In genomic region chr7:35555934-35556333, GRCh38 we compare ENCODE assay signal across 22 cellular contexts.
A peak's percentile ranks its signal among the peaks of the same experiment; 100 is the strongest.
DNase-seq lines count a peak whose midpoint lies in the region; ATAC-seq, FAIRE-seq and TF ChIP-seq lines count a peak whose summit lies in the region.
"Had no signal": no experiment of that assay in that cellular context is flagged by ENCODE, and none has a peak within 500 bp of the region (broad histone marks: within the 10 kb centered on the region; RNA-seq: fewer than 3 reads in every experiment).

No MANE protein-coding gene starts in this region.

- no peak for TF ChIP-seq CTCF in A549 (IDR thresholded peaks at IDR 0.05)
- TF ChIP-seq CTCF in keratinocyte (optimal IDR thresholded peaks at IDR 0.05 in 1 of 3, IDR thresholded peaks at IDR 0.05 in 1 of 3, conservative IDR thresholded peaks at IDR 0.05 in 1 of 3; ENCODE audit: extremely low read depth in 1 of 3, insufficient read depth in 2 of 3, low read length in 3 of 3) = no peak
- TF ChIP-seq CTCF in suprapubic skin (IDR thresholded peaks at IDR 0.05) = no peak

- TF ChIP-seq EP300 in A549 (IDR thresholded peaks at IDR 0.05) (no peak), suprapubic skin (IDR thresholded peaks at IDR 0.05) (no peak)

- POLR2A ChIA-PET in A549 (lab: Yijun Ruan, JAX) = no interaction called here

- no peaks in the 10 kb centered on the region for H3K9me3 ChIP-seq in A549
- H3K9me3 ChIP-seq in keratinocyte (ENCODE audit: control insufficient read depth, low read depth, low read length) = no peaks in the 10 kb centered on the region
- H3K9me3 ChIP-seq in suprapubic skin = no peaks in the 10 kb centered on the region
- H3K9me3 ChIP-seq: neutrophil, upper lobe of right lung had no signal

- no peak overlapping the region for H2AFZ ChIP-seq in keratinocyte (ENCODE audit: control insufficient read depth, low read length)
- H2AFZ ChIP-seq: GM23338 had no signal

- H3K27ac ChIP-seq in A549 (no peak overlapping the region), keratinocyte (ENCODE audit: control insufficient read depth, insufficient read depth, low read length) (peak overlapping the region; percentile 44), suprapubic skin (no peak overlapping the region)
- H3K27ac ChIP-seq: KMS-11, neutrophil, upper lobe of right lung had no signal

- no peak for FAIRE-seq in A549 (lab: Jason Lieb, UNC)
- FAIRE-seq in keratinocyte (lab: Jason Lieb, UNC) = peak; percentile 75
- FAIRE-seq: frontal cortex had no signal

- CTCF ChIA-PET in A549 (lab: Yijun Ruan, JAX) = no interaction called here

- peak in 1 of 2 experiments; percentile 20 for DNase-seq in A549 (ENCODE audit: low read depth in 1 of 2, low spot score in 1 of 2)
- DNase-seq in HS-5 (ENCODE audit: low read depth) = peak; percentile 4
- peak; percentile 93 for DNase-seq in SW480 (ENCODE audit: low spot score)
- peak; percentile 25 for DNase-seq in keratinocyte (ENCODE audit: low read depth, low spot score)
- no peak for DNase-seq in hippocampal formation (lab: John Stamatoyannopoulos, UW)
- no peak for DNase-seq in suprapubic skin (ENCODE audit: low spot score in 2 of 2)
- no peak for DNase-seq in Kasumi-1 (lab: John Stamatoyannopoulos, UW)
- DNase-seq: activated naive CD4-positive, alpha-beta T cell treated with anti-CD3 and anti-CD28 coated beads, Interleukin-2, amount 10 ng/mL, durations not matched to agents 7 days and 5 days; CD4-positive, alpha-beta memory T cell; cortex of kidney; DMS79; NCI-H526 treated with DMSO at 0.1 percent for 48 hours; OCI-M1; stimulated activated CD4-positive, alpha-beta T cell treated with anti-CD3 and anti-CD28 coated beads, Interleukin-15, amount 100 ng/mL, for 24 hours; stimulated activated naive CD4-positive, alpha-beta T cell; upper lobe of right lung had no signal

- no peak for TF ChIP-seq RAD21 in A549 (conservative IDR thresholded peaks at IDR 0.05 in 1 of 2, IDR thresholded peaks at IDR 0.05 in 1 of 2)

- dilution Hi-C loops in keratinocyte (cut with MboI; ENCODE audit: extremely low pct_ligation_motif_present, low sequenced_read_pairs) = no loop called here

- 51% methylated on average over 4 of the region's 4 CpGs for WGBS in A549 (ENCODE audit: missing lambda C conversion rate)
- 43% methylated on average over 4 of the region's 4 CpGs for WGBS in suprapubic skin

- H3K36me3 ChIP-seq in keratinocyte (ENCODE audit: control insufficient read depth in 2 of 2, extremely low read depth in 1 of 2, insufficient read depth in 2 of 2, low read length in 2 of 2) (no peaks in the 10 kb centered on the region), suprapubic skin (no peaks in the 10 kb centered on the region)
- H3K36me3 ChIP-seq: neutrophil, upper lobe of right lung had no signal

- no peaks in the 10 kb centered on the region for H4K20me1 ChIP-seq in keratinocyte (ENCODE audit: control insufficient read depth, extremely low read depth, insufficient read depth, low read length)

- H3K4me2 ChIP-seq in A549 = no peak overlapping the region
- H3K4me2 ChIP-seq in keratinocyte (ENCODE audit: control insufficient read depth, extremely low read depth, insufficient read depth, low read depth, low read length) = no peak overlapping the region
- H3K4me2 ChIP-seq: GM23338, KMS-11 had no signal

- no peaks in the 10 kb centered on the region for H3K79me2 ChIP-seq in keratinocyte (ENCODE audit: control insufficient read depth, insufficient read depth, low read length)

- no peak for TF ChIP-seq POLR2A in A549 (IDR thresholded peaks at IDR 0.05; ENCODE audit: low read length)
- TF ChIP-seq POLR2A in suprapubic skin (IDR thresholded peaks at IDR 0.05) = no peak

- H3K9me1 ChIP-seq in keratinocyte (ENCODE audit: control insufficient read depth, extremely low read depth, insufficient read depth, low read length) = no peaks in the 10 kb centered on the region

- no peak overlapping the region for H3K4me3 ChIP-seq in A549
- H3K4me3 ChIP-seq in keratinocyte (ENCODE audit: control insufficient read depth in 2 of 3, extremely low read depth in 1 of 3, insufficient read depth in 2 of 3, low read depth in 1 of 3, low read length in 3 of 3) = no peak overlapping the region
- no peak overlapping the region for H3K4me3 ChIP-seq in suprapubic skin
- H3K4me3 ChIP-seq: GM23338, upper lobe of right lung had no signal

- no peaks in the 10 kb centered on the region for H3K27me3 ChIP-seq in keratinocyte (ENCODE audit: control insufficient read depth, extremely low read depth, insufficient read depth, low read length)
- H3K27me3 ChIP-seq in suprapubic skin = no peaks in the 10 kb centered on the region
- H3K27me3 ChIP-seq: upper lobe of right lung had no signal

- H3K9ac ChIP-seq in keratinocyte (ENCODE audit: control insufficient read depth, extremely low read depth, insufficient read depth, low read length) = no peak overlapping the region
- H3K9ac ChIP-seq: KMS-11 had no signal

- ATAC-seq in A549 = peak in 1 of 2 experiments; percentile 53; a peak in 4 of 6 replicates
- no peak for ATAC-seq in HG02938 (IDR thresholded peaks at IDR 0.05; ENCODE audit: unreplicated experiment)
- ATAC-seq: GM23338, SK-N-SH treated with all-trans-retinoic acid at 6 μM for 48 hours, upper lobe of right lung had no signal

- H3K4me1 ChIP-seq in A549 (no peaks in the 10 kb centered on the region), keratinocyte (ENCODE audit: control insufficient read depth, extremely low read depth, insufficient read depth, low read length) (peaks cover 6% of the 10 kb centered on the region), suprapubic skin (no peaks in the 10 kb centered on the region)

TF ChIP-seq in A549, 52 proteins besides CTCF, POLR2A, EP300 and RAD21:
- TF ChIP-seq KDM5A (IDR thresholded peaks at IDR 0.05) (no peak), EHF (CRISPR knock-in tag; IDR thresholded peaks at IDR 0.05) (no peak), SREBF2 (IDR thresholded peaks at IDR 0.05) (no peak), FOSL2 (IDR thresholded peaks at IDR 0.05) (no peak), FOSL2 (CRISPR knock-in tag; IDR thresholded peaks at IDR 0.05) (peak; percentile 47; the same call in 1 of the 2 replicates), NR3C1 (IDR thresholded peaks at IDR 0.05) (no peak)

Comparison
In these comparisons a context has a peak if more than half of its experiments do, and no peak if none do; other contexts are left out.
1. DNase-seq: peak in HS-5 (single experiment), SW480 (single experiment) and keratinocyte (single experiment); none in hippocampal formation (0 of 2), suprapubic skin (0 of 2) and Kasumi-1 (0 of 2).